21 cellular contexts compared by ENCODE assay signal in the genomic region with DNA sequence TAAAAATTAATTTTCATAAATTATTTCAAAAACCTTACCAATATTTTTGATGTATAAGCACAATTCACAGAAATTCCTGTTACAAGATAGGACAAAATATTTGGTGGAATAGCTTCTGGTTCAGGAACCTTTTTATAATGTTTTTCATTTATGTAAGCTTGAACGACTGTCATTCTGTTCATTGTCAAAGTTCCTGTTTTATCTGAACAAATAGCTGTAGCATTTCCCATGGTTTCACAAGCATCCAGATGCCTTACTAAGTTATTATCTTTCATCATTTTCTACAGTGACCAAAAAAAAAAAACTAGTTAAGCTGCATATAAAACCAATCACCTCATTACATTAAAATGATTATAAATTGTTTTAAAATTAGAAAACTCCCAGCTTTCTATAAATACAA.
"Had no signal": no experiment of that assay in that cellular context is flagged by ENCODE, and none has a peak within 500 bp of the region (broad histone marks: within the 10 kb centered on the region; RNA-seq: fewer than 3 reads in every experiment).

No MANE protein-coding gene starts in this region.

- FAIRE-seq: colon, urothelium cell line had no signal

- H3K27ac ChIP-seq: epithelial cell of prostate, left lung, tibial artery had no signal

- H3K4me3 ChIP-seq: left lung, tibial artery had no signal

- H3K9me3 ChIP-seq: left lung, tibial artery had no signal

- H3K4me1 ChIP-seq: left lung, tibial artery had no signal

- DNase-seq: activated CD4-positive, alpha-beta T cell treated with anti-CD3 and anti-CD28 coated beads, Interleukin-2, amount 10 ng/mL, durations not matched to agents 24 days and 14 days; activated CD4-positive, CD25-positive, alpha-beta regulatory T cell; activated CD8-positive, alpha-beta T cell treated with anti-CD3 and anti-CD28 coated beads for 36 hours; activated naive CD4-positive, alpha-beta T cell treated with Interleukin-2 at 50 U/mL for 16 hours; activated naive CD8-positive, alpha-beta T cell treated with anti-CD3 and anti-CD28 coated beads, Interleukin-2, amount 10 ng/mL, durations not matched to agents 7 days and 5 days; activated T-cell treated with anti-CD3 and anti-CD28 coated beads, Interleukin-2, amount 50 U/mL, for 24 hours; anterior cingulate cortex; caudate nucleus; endodermal cell; kidney; left lung; mammary epithelial cell; occipital lobe; posterior cingulate gyrus; retina; stimulated activated naive CD8-positive, alpha-beta T cell treated with anti-CD3 and anti-CD28 coated beads, Interleukin-15, Interleukin-2, amounts not matched to agents 100 U/mL and 50 U/mL, for 24 hours; substantia nigra; tibial artery had no signal

- H3K27me3 ChIP-seq: left lung, tibial artery had no signal

- ATAC-seq: activated CD8-positive, alpha-beta T cell treated with anti-CD3 and anti-CD28 coated beads for 36 hours; left lung; stimulated activated naive CD8-positive, alpha-beta T cell treated with anti-CD3 and anti-CD28 coated beads, Interleukin-15, Interleukin-2, amounts not matched to agents 100 U/mL and 50 U/mL, for 24 hours had no signal
